ENCODE assay signal across 11 cellular contexts in the genomic region with DNA sequence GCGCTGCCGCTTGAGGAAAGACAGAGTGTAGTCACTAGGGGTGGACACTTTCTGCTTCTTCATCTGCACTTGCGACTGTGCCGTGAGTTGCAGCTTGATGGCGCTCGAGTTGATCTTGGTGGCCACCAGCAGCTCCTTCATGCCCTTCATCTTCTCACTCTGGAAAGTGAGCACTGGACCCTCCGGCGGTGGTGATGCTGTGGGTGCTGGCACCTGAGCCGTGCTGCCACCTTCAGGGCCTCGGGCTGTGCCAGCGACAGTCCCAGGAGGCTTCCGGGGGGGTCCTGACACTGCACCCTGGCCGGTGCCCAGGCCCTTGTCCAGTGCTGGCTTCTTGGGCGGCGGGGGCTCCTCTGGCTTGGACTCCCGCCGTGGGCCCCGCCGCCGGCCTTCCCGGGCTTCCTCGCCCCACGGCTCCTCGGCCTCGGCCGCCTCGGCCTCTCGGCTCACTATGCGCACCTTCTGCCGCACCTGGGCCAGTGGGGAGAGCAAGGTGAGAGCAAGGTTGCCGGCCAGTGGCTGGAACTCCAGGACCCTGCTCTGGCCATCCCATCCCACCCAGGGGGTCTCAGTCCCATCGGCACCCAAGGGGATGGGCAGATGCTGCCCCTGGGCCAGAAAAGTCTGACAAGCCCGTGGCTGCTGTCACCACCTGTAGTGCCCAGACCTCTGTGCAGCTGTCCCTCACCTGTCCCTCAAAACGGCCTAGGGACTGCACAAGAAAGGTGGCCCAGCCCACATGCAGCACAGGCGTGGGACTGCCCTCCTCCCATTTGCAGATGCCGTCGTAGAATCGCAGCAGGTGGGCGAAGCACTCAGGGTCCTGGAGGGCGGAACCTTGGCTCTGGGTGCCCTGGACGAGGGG. TPM values are rescaled to one million over a fixed set of nuclear protein-coding genes. Genes with fewer than 3 reads are reported as not detected.
DNase-seq lines count a peak whose midpoint lies in the region; ATAC-seq and TF ChIP-seq lines count a peak whose summit lies in the region.
"Had no signal": no experiment of that assay in that cellular context is flagged by ENCODE, and none has a peak within 500 bp of the region (broad histone marks: within the 10 kb centered on the region; RNA-seq: fewer than 3 reads in every experiment).

No MANE protein-coding gene starts in this region.

- H3K4me3 Mint-ChIP-seq in activated CD8-positive, alpha-beta memory T cell treated with anti-CD3 and anti-CD28 coated beads, Interleukin-2, amount 10 ng/mL, durations not matched to agents 7 days and 5 days, result peak overlapping the region; percentile 80
- H3K4me3 Mint-ChIP-seq in T-helper 2 cell treated with Interferon-gamma antibody and Interleukin-4, amounts not matched to agents 5 μg/mL and 100 μg/mL, for 36 hours, result peak overlapping the region; percentile 91

- no peak overlapping the region for H3K27ac ChIP-seq in right cardiac atrium (ENCODE audit: low read length)
- no peak overlapping the region for H3K27ac ChIP-seq in suprapubic skin

- H3K4me1 ChIP-seq in right cardiac atrium (ENCODE audit: control insufficient read depth, insufficient read depth, low read length), result peaks cover 5% of the 10 kb centered on the region
- H3K4me1 ChIP-seq in suprapubic skin, result peaks cover 34% of the 10 kb centered on the region

- TF ChIP-seq CTCF in suprapubic skin (IDR thresholded peaks at IDR 0.05), result no peak

- peaks cover 23% of the 10 kb centered on the region for H3K36me3 ChIP-seq in suprapubic skin

- TF ChIP-seq EP300 in suprapubic skin (IDR thresholded peaks at IDR 0.05), result no peak

- TF ChIP-seq POLR2A in suprapubic skin (IDR thresholded peaks at IDR 0.05), result no peak

- CTCF ChIA-PET in activated CD8-positive, alpha-beta memory T cell treated with anti-CD3 and anti-CD28 coated beads, Interleukin-2, amount 10 ng/mL, durations not matched to agents 7 days and 5 days (lab: Charles Lee), result interaction anchor here (1.3 to 2.0 kb wide), 3 partner anchors 9 to 62 kb away, joined by 4 to 5 read pairs (median 5); a partner anchor contains a TSS

- no peak overlapping the region for H3K27ac Mint-ChIP-seq in activated CD8-positive, alpha-beta memory T cell treated with anti-CD3 and anti-CD28 coated beads, Interleukin-2, amount 10 ng/mL, durations not matched to agents 7 days and 5 days
- no peak overlapping the region for H3K27ac Mint-ChIP-seq in T-helper 2 cell treated with Interferon-gamma antibody and Interleukin-4, amounts not matched to agents 5 μg/mL and 100 μg/mL, for 36 hours

- WGBS in right cardiac atrium, result 90% methylated on average over 41 of the region's 41 CpGs
- WGBS in suprapubic skin, result 91% methylated on average over 15 of the region's 41 CpGs

- H3K9me3 Mint-ChIP-seq in activated CD8-positive, alpha-beta memory T cell treated with anti-CD3 and anti-CD28 coated beads, Interleukin-2, amount 10 ng/mL, durations not matched to agents 7 days and 5 days (ENCODE audit: low read depth), result no peaks in the 10 kb centered on the region
- H3K9me3 Mint-ChIP-seq in T-helper 2 cell treated with Interferon-gamma antibody and Interleukin-4, amounts not matched to agents 5 μg/mL and 100 μg/mL, for 36 hours, result no peaks in the 10 kb centered on the region
- H3K9me3 Mint-ChIP-seq: CD14-positive monocyte; dendritic cell treated with granulocyte-macrophage colony-stimulating factor and Interleukin-4, amounts not matched to agents 40 ng/mL and 50 ng/mL, for 4 days had no signal

- peaks cover 23% of the 10 kb centered on the region for H3K4me1 Mint-ChIP-seq in activated CD8-positive, alpha-beta memory T cell treated with anti-CD3 and anti-CD28 coated beads, Interleukin-2, amount 10 ng/mL, durations not matched to agents 7 days and 5 days
- H3K4me1 Mint-ChIP-seq in T-helper 2 cell treated with Interferon-gamma antibody and Interleukin-4, amounts not matched to agents 5 μg/mL and 100 μg/mL, for 36 hours (ENCODE audit: low read depth), result peaks cover 21% of the 10 kb centered on the region

- H3K4me3 ChIP-seq in right cardiac atrium (ENCODE audit: low read length), result no peak overlapping the region
- peak overlapping the region; percentile 66 for H3K4me3 ChIP-seq in suprapubic skin

- no peak for DNase-seq in activated CD8-positive, alpha-beta memory T cell treated with anti-CD3 and anti-CD28 coated beads, Interleukin-2, amount 10 ng/mL, durations not matched to agents 7 days and 5 days
- DNase-seq in activated CD8-positive, alpha-beta memory T cell treated with anti-CD3 and anti-CD28 coated beads, Interleukin-2, amount 50 U/mL, for 4 hours, result no peak
- no peak for DNase-seq in T-helper 2 cell treated with Interferon-gamma antibody and Interleukin-4, amounts not matched to agents 5 μg/mL and 100 μg/mL, for 36 hours (ENCODE audit: low spot score)
- DNase-seq in right cardiac atrium, result peak in 2 of 3 donors; percentile 64 to 69
- peak in 1 of 2 donors; percentile 72 for DNase-seq in suprapubic skin (ENCODE audit: low spot score in 2 of 2)
- DNase-seq in NCI-H1930 (lab: John Stamatoyannopoulos, UW), result no peak
- no peak for DNase-seq in NCI-H187 (lab: John Stamatoyannopoulos, UW)
- no peak for DNase-seq in T1000 (lab: John Stamatoyannopoulos, UW)
- DNase-seq: KBM-7 had no signal

- H3K27me3 ChIP-seq in right cardiac atrium (ENCODE audit: control insufficient read depth, insufficient read depth), result no peaks in the 10 kb centered on the region
- no peaks in the 10 kb centered on the region for H3K27me3 ChIP-seq in suprapubic skin

- H3K9me3 ChIP-seq in right cardiac atrium (ENCODE audit: control insufficient read depth, low read length) (no peaks in the 10 kb centered on the region), suprapubic skin (no peaks in the 10 kb centered on the region)

- ATAC-seq in activated CD8-positive, alpha-beta memory T cell treated with anti-CD3 and anti-CD28 coated beads, Interleukin-2, amount 10 ng/mL, durations not matched to agents 7 days and 5 days, result no peak
- ATAC-seq in right cardiac atrium, result no peak

- no peaks in the 10 kb centered on the region for H3K36me3 Mint-ChIP-seq in activated CD8-positive, alpha-beta memory T cell treated with anti-CD3 and anti-CD28 coated beads, Interleukin-2, amount 10 ng/mL, durations not matched to agents 7 days and 5 days
- peaks cover 21% of the 10 kb centered on the region for H3K36me3 Mint-ChIP-seq in T-helper 2 cell treated with Interferon-gamma antibody and Interleukin-4, amounts not matched to agents 5 μg/mL and 100 μg/mL, for 36 hours (ENCODE audit: low read depth)

- intact Hi-C loops in right cardiac atrium (cut with DNase I), result no loop called here

- H3K27me3 Mint-ChIP-seq in activated CD8-positive, alpha-beta memory T cell treated with anti-CD3 and anti-CD28 coated beads, Interleukin-2, amount 10 ng/mL, durations not matched to agents 7 days and 5 days, result no peaks in the 10 kb centered on the region
- H3K27me3 Mint-ChIP-seq in T-helper 2 cell treated with Interferon-gamma antibody and Interleukin-4, amounts not matched to agents 5 μg/mL and 100 μg/mL, for 36 hours (ENCODE audit: low read depth), result no peaks in the 10 kb centered on the region

RNA-seq across cellular contexts. Expression of a gene that starts 1.6 kb away (rescaled TPM):
- total RNA-seq in activated CD8-positive, alpha-beta memory T cell treated with anti-CD3 and anti-CD28 coated beads, Interleukin-2, amount 10 ng/mL, durations not matched to agents 7 days and 5 days, result 10 to 100 TPM; 61.1 to 65.0 TPM
- total RNA-seq in right cardiac atrium (10 to 100 TPM in 3 of 4 donors, 1 to 10 TPM in 1; 8.7 to 11.7 (median 11.0) TPM), suprapubic skin (10 to 100 TPM; 13.6 to 20.4 (median 15.3) TPM)
- polyA plus RNA-seq in right cardiac atrium, result 11.0 TPM

RNA-seq across cellular contexts. Expression of a gene that starts 5.8 kb away (rescaled TPM):
- total RNA-seq in activated CD8-positive, alpha-beta memory T cell treated with anti-CD3 and anti-CD28 coated beads, Interleukin-2, amount 10 ng/mL, durations not matched to agents 7 days and 5 days, result 10 to 100 TPM; 31.2 to 42.1 TPM
- total RNA-seq in right cardiac atrium, result 10 to 100 TPM in 2 of 4 donors, 1 to 10 TPM in 2; 9.6 to 11.7 (median 10.1) TPM
- polyA plus RNA-seq in right cardiac atrium, result 10.1 TPM
- total RNA-seq in suprapubic skin, result 10 to 100 TPM; 26.9 to 46.6 (median 36.1) TPM

RNA-seq across cellular contexts. Expression of a gene that starts 26.2 kb away (rescaled TPM):
- total RNA-seq in activated CD8-positive, alpha-beta memory T cell treated with anti-CD3 and anti-CD28 coated beads, Interleukin-2, amount 10 ng/mL, durations not matched to agents 7 days and 5 days, result 100 to 1,000 TPM; 442 to 462 TPM
- total RNA-seq in right cardiac atrium (100 to 1,000 TPM; 188 to 203 (median 197) TPM), suprapubic skin (100 to 1,000 TPM; 270 to 559 (median 373) TPM)
- 72.8 TPM for polyA plus RNA-seq in right cardiac atrium

RNA-seq across cellular contexts. Expression of a gene that starts 39.9 kb away (rescaled TPM):
- total RNA-seq in activated CD8-positive, alpha-beta memory T cell treated with anti-CD3 and anti-CD28 coated beads, Interleukin-2, amount 10 ng/mL, durations not matched to agents 7 days and 5 days, result under 1 TPM; 0.50 to 0.61 TPM
- total RNA-seq in right cardiac atrium, result 1 to 10 TPM in 1 of 4 donors, under 1 TPM in 3; 0.39 to 2.3 (median 0.78) TPM
- polyA plus RNA-seq in right cardiac atrium, result 0.36 TPM
- 10 to 100 TPM; 42.2 to 64.9 (median 61.1) TPM for total RNA-seq in suprapubic skin
- polyA plus RNA-seq: CD14-positive monocyte had no signal

RNA-seq across cellular contexts. Expression of a gene that starts 44.8 kb away (rescaled TPM):
- 1 to 10 TPM; 2.0 to 3.2 TPM for total RNA-seq in activated CD8-positive, alpha-beta memory T cell treated with anti-CD3 and anti-CD28 coated beads, Interleukin-2, amount 10 ng/mL, durations not matched to agents 7 days and 5 days
- 10 to 100 TPM; 38.5 to 71.5 (median 57.9) TPM for total RNA-seq in right cardiac atrium
- polyA plus RNA-seq in right cardiac atrium, result 50.2 TPM
- 1 to 10 TPM; 1.1 to 2.7 (median 1.2) TPM for total RNA-seq in suprapubic skin

Comparison
In these comparisons a context has a peak if more than half of its experiments do, and no peak if none do; other contexts are left out.
1. DNase-seq: peak in right cardiac atrium (2 of 3); none in activated CD8-positive, alpha-beta memory T cell treated with anti-CD3 and anti-CD28 coated beads, Interleukin-2, amount 10 ng/mL, durations not matched to agents 7 days and 5 days (single experiment), activated CD8-positive, alpha-beta memory T cell treated with anti-CD3 and anti-CD28 coated beads, Interleukin-2, amount 50 U/mL, for 4 hours (single experiment), T-helper 2 cell treated with Interferon-gamma antibody and Interleukin-4, amounts not matched to agents 5 μg/mL and 100 μg/mL, for 36 hours (single experiment), NCI-H1930 (0 of 2), NCI-H187 (0 of 2) and T1000 (single experiment).